Comparison of ENCODE assay signal across 11 cellular contexts in the genomic region with DNA sequence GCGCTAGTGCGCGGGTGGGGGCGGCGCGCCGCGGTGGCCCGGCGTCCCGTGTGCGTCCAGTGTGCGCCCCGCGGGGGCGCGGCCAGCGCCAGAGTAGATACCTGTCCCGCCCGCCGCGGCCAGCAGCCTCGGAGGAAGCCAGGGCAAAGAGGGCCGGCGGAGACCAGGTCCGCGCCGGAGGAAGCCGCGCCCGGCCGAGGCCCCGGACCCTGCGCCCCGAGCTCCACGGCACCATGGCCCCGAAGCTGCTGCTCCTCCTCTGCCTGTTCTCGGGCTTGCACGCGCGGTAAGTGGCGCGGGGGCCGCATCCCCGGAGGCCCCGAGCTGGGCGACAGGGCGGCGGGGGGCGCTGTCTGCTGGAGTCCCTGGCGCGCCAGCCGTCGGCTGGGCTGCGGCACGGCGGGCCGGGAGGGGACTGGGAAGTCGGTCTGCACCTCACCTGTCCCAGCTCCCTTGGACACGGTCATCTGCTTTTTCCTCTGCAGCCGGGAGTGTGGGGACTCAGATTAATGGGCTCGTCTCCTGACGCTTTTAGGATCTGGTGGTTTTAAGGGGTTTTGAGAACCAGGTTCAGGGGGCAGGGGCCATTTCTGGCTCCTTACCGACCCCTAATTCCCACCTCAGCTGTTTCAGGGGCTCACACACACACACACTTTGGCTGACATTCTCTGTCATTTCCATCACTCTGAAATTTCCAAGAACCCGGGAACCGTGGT. TPM values are rescaled to one million over a fixed set of nuclear protein-coding genes. Genes with fewer than 3 reads are reported as not detected.
DNase-seq lines count a peak whose midpoint lies in the region; ATAC-seq and TF ChIP-seq lines count a peak whose summit lies in the region.
"Had no signal": no experiment of that assay in that cellular context is flagged by ENCODE, and none has a peak within 500 bp of the region (broad histone marks: within the 10 kb centered on the region; RNA-seq: fewer than 3 reads in every experiment).

No MANE protein-coding gene starts in this region.

- peaks cover 4% of the 10 kb centered on the region for H3K4me1 Mint-ChIP-seq in mesothelial cell of epicardium

- H3K4me1 ChIP-seq in cardiac muscle cell (ENCODE audit: low read depth) (no peaks in the 10 kb centered on the region), vagina (no peaks in the 10 kb centered on the region)
- H3K4me1 ChIP-seq: adrenal gland had no signal

- H3K36me3 ChIP-seq in cardiac muscle cell (no peaks in the 10 kb centered on the region), vagina (no peaks in the 10 kb centered on the region)
- H3K36me3 ChIP-seq: adrenal gland had no signal

- DNase-seq in cardiac muscle cell (ENCODE audit: low read depth in 1 of 2, low spot score in 1 of 2) (peak in 1 of 2 donors; percentile 43), Right ventricle myocardium superior (no peak), dorsolateral prefrontal cortex (peak in 2 of 10 donors; percentile 52 to 53), mesothelial cell of epicardium (ENCODE audit: low spot score in 2 of 2, unreplicated experiment in 2 of 2) (peak in 1 of 2 experiments; percentile 48), vagina (ENCODE audit: extremely low spot score in 2 of 2) (no peak), NCI-H1694 (lab: John Stamatoyannopoulos, UW) (no peak), posterior vena cava (ENCODE audit: low spot score) (no peak)
- DNase-seq: Karpas-422 had no signal

- H3K9me3 ChIP-seq in cardiac muscle cell (ENCODE audit: low read depth), result no peaks in the 10 kb centered on the region
- no peaks in the 10 kb centered on the region for H3K9me3 ChIP-seq in vagina
- H3K9me3 ChIP-seq: adrenal gland had no signal

- TF ChIP-seq POLR2A in vagina (IDR thresholded peaks at IDR 0.05), result no peak

- H3K27ac Mint-ChIP-seq in mesothelial cell of epicardium, result no peak overlapping the region

- H3K27ac ChIP-seq in cardiac muscle cell, result no peak overlapping the region
- peak overlapping the region in 48 of 59 donors; percentile 24 to 90 (median 60) for H3K27ac ChIP-seq in dorsolateral prefrontal cortex
- no peak overlapping the region for H3K27ac ChIP-seq in vagina
- H3K27ac ChIP-seq: adrenal gland had no signal

- H3K4me3 Mint-ChIP-seq in mesothelial cell of epicardium, result peak overlapping the region; percentile 49

- H3K36me3 Mint-ChIP-seq in mesothelial cell of epicardium, result no peaks in the 10 kb centered on the region

- H3K27me3 ChIP-seq in cardiac muscle cell (peaks cover 77% of the 10 kb centered on the region), dorsolateral prefrontal cortex (peaks cover 0 to 50% (median 11%) of the 10 kb centered on the region in 45 donors), vagina (no peaks in the 10 kb centered on the region)

- peaks cover 84% of the 10 kb centered on the region for H3K27me3 Mint-ChIP-seq in mesothelial cell of epicardium (ENCODE audit: low read depth)

- H3K4me3 ChIP-seq in cardiac muscle cell (peak overlapping the region; percentile 34), dorsolateral prefrontal cortex (peak overlapping the region in 58 of 59 donors; percentile 11 to 70 (median 52)), vagina (peak overlapping the region; percentile 19 to 28)
- H3K4me3 ChIP-seq: adrenal gland had no signal

- intact Hi-C loops in Right ventricle myocardium superior (cut with DNase I) (no loop called here), dorsolateral prefrontal cortex (cut with DNase I) (loop anchor here in 1 of 2 donors (10.0 kb wide), 1 partner anchor 83 kb away; no protein-coding TSS in a partner anchor), vagina (cut with DNase I) (no loop called here), posterior vena cava (cut with DNase I) (no loop called here)

- no peaks in the 10 kb centered on the region for H3K9me3 Mint-ChIP-seq in mesothelial cell of epicardium

- TF ChIP-seq CTCF in cardiac muscle cell (IDR thresholded peaks at IDR 0.05; ENCODE audit: low read depth, low read length) (no peak), dorsolateral prefrontal cortex (IDR thresholded peaks at IDR 0.05 in 54 of 56, conservative IDR thresholded peaks at IDR 0.05 in 2 of 56; ENCODE audit: low read depth in 1 of 56, partially characterized antibody in 56 of 56) (peak in 12 of 56 donors; percentile 5 to 25 (median 19)), mesothelial cell of epicardium (IDR thresholded peaks at IDR 0.05; ENCODE audit: unreplicated experiment) (no peak), vagina (IDR thresholded peaks at IDR 0.05) (no peak)

- ATAC-seq in Right ventricle myocardium superior (ENCODE audit: poor library complexity) (no peak), GM19463 (IDR thresholded peaks at IDR 0.05; ENCODE audit: unreplicated experiment) (no peak)

RNA-seq across cellular contexts. Expression of a gene that starts 0.5 kb away (rescaled TPM):
- total RNA-seq in cardiac muscle cell (not detected in 2 replicates), Right ventricle myocardium superior (not detected), dorsolateral prefrontal cortex (10 to 100 TPM; 11.9 to 46.0 (median 28.2) TPM), mesothelial cell of epicardium (2.5 to 3.1 TPM (median 3.0 TPM) in 3 replicates), vagina (not detected), posterior vena cava (not detected)
- polyA plus RNA-seq in cardiac muscle cell, result not detected in 2 replicates
- total RNA-seq: myocyte had no signal

Comparison
In these comparisons a context has a peak if more than half of its experiments do, and no peak if none do; other contexts are left out.
1. H3K27ac ChIP-seq: peak in dorsolateral prefrontal cortex (48 of 59); none in cardiac muscle cell (single experiment) and vagina (single experiment).
2. Peak in every context shown above with its lines, with median percentiles within 50 percentile points of each other: H3K4me3 ChIP-seq.